ENCODE assay signal across 11 cellular contexts in genomic region chr12:39723831-39724230, GRCh38.
A peak's percentile ranks its signal among the peaks of the same experiment; 100 is the strongest.
DNase-seq lines count a peak whose midpoint lies in the region; ATAC-seq, FAIRE-seq and TF ChIP-seq lines count a peak whose summit lies in the region.
"Had no signal": no experiment of that assay in that cellular context is flagged by ENCODE, and none has a peak within 500 bp of the region (broad histone marks: within the 10 kb centered on the region; RNA-seq: fewer than 3 reads in every experiment).

No MANE protein-coding gene starts in this region.

- no peak overlapping the region for H3K18ac ChIP-seq in H1 (ENCODE audit: extremely low read depth, low read length)

- no peak for TF ChIP-seq EP300 in H1 (IDR thresholded peaks at IDR 0.05; ENCODE audit: borderline replicate concordance in 1 of 2, low read depth in 2 of 2, low read length in 2 of 2)

- H3K4me3 ChIP-seq in H1 (ENCODE audit: extremely low read depth in 1 of 4, insufficient read depth in 2 of 4, low read depth in 3 of 4, low read length in 4 of 4): no peak overlapping the region

- no peaks in the 10 kb centered on the region for H3K36me3 ChIP-seq in H1 (ENCODE audit: control insufficient read depth in 2 of 4, insufficient read depth in 4 of 4, low read length in 3 of 4)

- H4K8ac ChIP-seq in H1 (ENCODE audit: extremely low read depth, insufficient read depth, low read length): no peak overlapping the region

- H2AFZ ChIP-seq in H1 (ENCODE audit: low read length): no peak overlapping the region

- TF ChIP-seq POLR2A in H1 (IDR thresholded peaks at IDR 0.05; ENCODE audit: control extremely low read depth in 1 of 2, low read depth in 2 of 2, low read length in 2 of 2) (no peak), erythroblast (IDR thresholded peaks at IDR 0.05; ENCODE audit: low read length) (no peak)

- H3K79me2 ChIP-seq in H1 (ENCODE audit: control insufficient read depth in 1 of 2, insufficient read depth in 2 of 2, low read length in 2 of 2): no peaks in the 10 kb centered on the region

- no peak for TF ChIP-seq CTCF in H1 (IDR thresholded peaks at IDR 0.05; ENCODE audit: control extremely low read depth in 1 of 3, insufficient read depth in 1 of 3, low read depth in 1 of 3, low read length in 3 of 3)
- TF ChIP-seq CTCF in Calu3 (IDR thresholded peaks at IDR 0.05; ENCODE audit: unreplicated experiment): no peak

- TF ChIP-seq RAD21 in H1 (IDR thresholded peaks at IDR 0.05 in 1 of 2, conservative IDR thresholded peaks at IDR 0.05 in 1 of 2; ENCODE audit: low read depth in 2 of 2, low read length in 2 of 2): no peak

- H3K14ac ChIP-seq in H1 (ENCODE audit: insufficient read length): no peak overlapping the region

- no peak overlapping the region for H3K27ac ChIP-seq in H1 (ENCODE audit: low read depth, low read length)

- no peak overlapping the region for H3K4me2 ChIP-seq in H1 (ENCODE audit: insufficient read depth in 1 of 2, low read depth in 2 of 2, low read length in 2 of 2)

- no peaks in the 10 kb centered on the region for H3K27me3 Mint-ChIP-seq in Calu3 (ENCODE audit: unreplicated experiment)
- H3K27me3 Mint-ChIP-seq: memory B cell had no signal

- no peak overlapping the region for H2BK15ac ChIP-seq in H1 (ENCODE audit: low read length)

- ATAC-seq in HG02870 (IDR thresholded peaks at IDR 0.05; ENCODE audit: unreplicated experiment): no peak

- H3K9me3 Mint-ChIP-seq in Calu3 (ENCODE audit: low read depth, unreplicated experiment): peaks cover 3% of the 10 kb centered on the region

- H2BK20ac ChIP-seq in H1 (ENCODE audit: low read length): no peak overlapping the region

- no peak overlapping the region for H2BK12ac ChIP-seq in H1 (ENCODE audit: low read depth, low read length)

- H2BK5ac ChIP-seq in H1 (ENCODE audit: low read depth, low read length): no peak overlapping the region

- H3K23ac ChIP-seq in H1 (ENCODE audit: insufficient read length): no peak overlapping the region

- WGBS in H1 (ENCODE audit: extremely low coverage in 1 of 2, insufficient coverage in 1 of 2, insufficient read length in 1 of 2, insufficient replicate concordance in 2 of 2, low coverage in 1 of 2, low lambda C conversion rate in 2 of 2, missing lambda C conversion rate in 1 of 2), 2 experiments: 90% methylated on average over 6 of the region's 6 CpGs; no CpG with 5 or more reads in 1 of the 2 experiments

- no peaks in the 10 kb centered on the region for H3K23me2 ChIP-seq in H1 (ENCODE audit: low read depth, low read length)

- BruUV-seq in Calu3 (replicated peaks; lab: Mats Ljungman, UMichigan): no TSS peak

- CTCF ChIA-PET in H1 (lab: Charles Lee; ENCODE audit: partially characterized antibody) (no interaction called here), Calu3 (lab: Charles Lee) (no interaction called here)

- intact Hi-C loops in Calu3 (cut with micrococcal nuclease; ENCODE audit: unreplicated experiment): no loop called here

- H4K20me1 ChIP-seq in H1 (replicated peaks in 1 of 2; ENCODE audit: control insufficient read depth in 1 of 2, insufficient read depth in 2 of 2, low read length in 2 of 2): no peaks in the 10 kb centered on the region

- H4K5ac ChIP-seq in H1 (ENCODE audit: insufficient read length, low read depth, low read length): no peak overlapping the region

- no peak overlapping the region for H3K4ac ChIP-seq in H1 (replicated peaks; ENCODE audit: insufficient read length, low read depth, low read length)

- no peak overlapping the region for H3K27ac Mint-ChIP-seq in Calu3 (ENCODE audit: unreplicated experiment)
- H3K27ac Mint-ChIP-seq: memory B cell had no signal

- H2AK5ac ChIP-seq in H1 (ENCODE audit: low read depth, low read length): 0 out of 2 replicates have a peak overlapping the region, but pooled peaks have one; percentile 27

- no peak overlapping the region for H3K9ac ChIP-seq in H1 (replicated peaks in 1 of 4; ENCODE audit: extremely low read depth in 1 of 4, low read depth in 3 of 4, low read length in 3 of 4)

- H4K91ac ChIP-seq in H1 (replicated peaks; ENCODE audit: insufficient read length, low read length): no peak overlapping the region

- DNase-seq in stimulated activated CD4-positive, alpha-beta T cell treated with anti-CD3 and anti-CD28 coated beads, Interleukin-4, amount 100 ng/mL, for 24 hours: peak; percentile 5
- DNase-seq in stimulated activated CD4-positive, alpha-beta T cell treated with anti-CD3 and anti-CD28 coated beads, Interleukin-2, amount 100 ng/mL, for 48 hours: no peak
- peak; percentile 60 to 61 for DNase-seq in NOMO-1 (lab: John Stamatoyannopoulos, UW; ENCODE audit: unreplicated experiment in 2 of 2)
- no peak for DNase-seq in H1 (ENCODE audit: low read depth in 1 of 2, low spot score in 2 of 2)
- DNase-seq in Calu3: no peak
- DNase-seq in putamen (ENCODE audit: low spot score): no peak
- DNase-seq in erythroblast (lab: John Stamatoyannopoulos, UW): no peak
- DNase-seq: activated CD4-positive, alpha-beta T cell treated with anti-CD3 and anti-CD28 coated beads for 4 hours had no signal

- H3K56ac ChIP-seq in H1 (replicated peaks; ENCODE audit: insufficient read length, low read depth, low read length): no peak overlapping the region

- H3K27me3 ChIP-seq in H1 (replicated peaks in 1 of 4; ENCODE audit: control insufficient read depth in 3 of 4, extremely low read depth in 1 of 4, insufficient read depth in 3 of 4, low read length in 3 of 4): no peaks in the 10 kb centered on the region; a peak in 1 of 7 replicates

- no peaks in the 10 kb centered on the region for H3K9me3 ChIP-seq in H1 (ENCODE audit: insufficient read depth in 2 of 2, low read depth in 1 of 2, low read length in 1 of 2)

- H3K4me3 Mint-ChIP-seq in Calu3 (ENCODE audit: low read depth, unreplicated experiment): no peak overlapping the region
- H3K4me3 Mint-ChIP-seq: memory B cell had no signal

- no peak overlapping the region for H2BK120ac ChIP-seq in H1 (replicated peaks; ENCODE audit: low read depth, low read length)

- H3K79me1 ChIP-seq in H1 (ENCODE audit: low read depth, low read length): no peaks in the 10 kb centered on the region

- POLR2A ChIA-PET in H1 (lab: Charles Lee; ENCODE audit: partially characterized antibody): no interaction called here

- peaks cover 6% of the 10 kb centered on the region for H3K36me3 Mint-ChIP-seq in Calu3 (ENCODE audit: insufficient read depth, unreplicated experiment)
- H3K36me3 Mint-ChIP-seq: memory B cell had no signal

- H3K4me1 ChIP-seq in H1 (replicated peaks in 1 of 4; ENCODE audit: control insufficient read depth in 3 of 4, insufficient read depth in 4 of 4, low read length in 3 of 4): no peaks in the 10 kb centered on the region

- FAIRE-seq in H1 (lab: Jason Lieb, UNC): no peak
- FAIRE-seq: colon had no signal

- H3K4me1 Mint-ChIP-seq in Calu3 (ENCODE audit: low read depth, unreplicated experiment): no peaks in the 10 kb centered on the region
- H3K4me1 Mint-ChIP-seq: memory B cell had no signal

TF ChIP-seq in H1, 55 proteins besides CTCF, POLR2A, EP300 and RAD21:
- TF ChIP-seq E2F6 (IDR thresholded peaks at IDR 0.05): no peak
- TF ChIP-seq JUND (IDR thresholded peaks at IDR 0.05; ENCODE audit: low read length): 0 out of 2 replicates have a peak, but pooled peaks have one; percentile 35

Comparison
In these comparisons a context has a peak if more than half of its experiments do, and no peak if none do; other contexts are left out.
1. DNase-seq: peak in stimulated activated CD4-positive, alpha-beta T cell treated with anti-CD3 and anti-CD28 coated beads, Interleukin-4, amount 100 ng/mL, for 24 hours (single experiment) and NOMO-1 (2 of 2); none in stimulated activated CD4-positive, alpha-beta T cell treated with anti-CD3 and anti-CD28 coated beads, Interleukin-2, amount 100 ng/mL, for 48 hours (0 of 2), H1 (0 of 2), Calu3 (single experiment), putamen (single experiment) and erythroblast (0 of 2).